ENCODE assay signal across 13 cellular contexts in the genomic region with DNA sequence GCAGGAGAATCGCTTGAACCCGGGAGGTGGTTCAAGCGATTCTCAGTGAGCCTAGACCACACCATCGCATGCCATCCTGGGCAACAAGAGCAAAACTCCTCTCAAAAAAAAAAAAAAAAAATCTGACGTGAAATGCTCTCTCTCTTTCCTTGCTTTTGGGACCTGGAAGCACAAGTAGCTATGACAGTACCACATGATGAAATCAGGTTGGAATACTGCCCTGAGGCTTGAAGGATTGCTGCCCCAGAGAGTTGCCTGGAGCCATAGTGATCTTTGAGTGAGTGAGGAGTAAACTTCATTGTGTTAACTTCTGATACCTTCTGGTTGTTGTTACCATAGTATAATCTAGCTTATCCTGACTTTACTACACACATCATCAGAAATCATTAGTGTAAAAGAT. TPM values are rescaled to one million over a fixed set of nuclear protein-coding genes. Genes with fewer than 3 reads are reported as not detected.
DNase-seq lines count a peak whose midpoint lies in the region; ATAC-seq and TF ChIP-seq lines count a peak whose summit lies in the region.
"Had no signal": no experiment of that assay in that cellular context is flagged by ENCODE, and none has a peak within 500 bp of the region (broad histone marks: within the 10 kb centered on the region; RNA-seq: fewer than 3 reads in every experiment).

No MANE protein-coding gene starts in this region.

- no peak for TF ChIP-seq CTCF in CD8-positive, alpha-beta T cell (IDR thresholded peaks at IDR 0.05)
- TF ChIP-seq CTCF in nephron progenitor cell (IDR thresholded peaks at IDR 0.05): no peak

- no peaks in the 10 kb centered on the region for H3K27me3 Mint-ChIP-seq in CD8-positive, alpha-beta T cell (ENCODE audit: low read depth)
- no peaks in the 10 kb centered on the region for H3K27me3 Mint-ChIP-seq in nephron progenitor cell (ENCODE audit: low read depth, poor library complexity)

- peaks cover 87% of the 10 kb centered on the region for H3K4me1 Mint-ChIP-seq in CD8-positive, alpha-beta T cell (ENCODE audit: low read depth)
- H3K4me1 Mint-ChIP-seq in nephron progenitor cell: peaks cover 82% of the 10 kb centered on the region

- peaks cover 62% of the 10 kb centered on the region for H3K4me1 ChIP-seq in CD8-positive, alpha-beta T cell (ENCODE audit: insufficient read depth, low read length)

- ATAC-seq in CD8-positive, alpha-beta T cell: no peak
- ATAC-seq in HG03139 (IDR thresholded peaks at IDR 0.05; ENCODE audit: unreplicated experiment) (no peak), GM21717 (IDR thresholded peaks at IDR 0.05; ENCODE audit: unreplicated experiment) (no peak)
- ATAC-seq: esophagus mucosa had no signal

- no peaks in the 10 kb centered on the region for H3K36me3 ChIP-seq in CD8-positive, alpha-beta T cell (ENCODE audit: insufficient read depth, low read length)

- no peak overlapping the region for H3K27ac ChIP-seq in CD8-positive, alpha-beta T cell (ENCODE audit: low read depth, low read length)

- intact Hi-C loops in CD8-positive, alpha-beta T cell (cut with DNase I, micrococcal nuclease): loop anchor here in 1 of 2 experiments (2.0 to 10.0 kb wide), 2 partner anchors 19 to 419 kb away; a partner anchor contains a TSS

- POLR2A ChIA-PET in CD8-positive, alpha-beta T cell (lab: Charles Lee): interaction anchor here (0.8 to 2.1 kb wide), 2 partner anchors 9 to 23 kb away, joined by 5 to 13 read pairs; a partner anchor contains a TSS

- H3K9me3 Mint-ChIP-seq in CD8-positive, alpha-beta T cell: no peaks in the 10 kb centered on the region
- peaks cover 12% of the 10 kb centered on the region for H3K9me3 Mint-ChIP-seq in nephron progenitor cell
- H3K9me3 Mint-ChIP-seq: activated naive CD4-positive, alpha-beta T cell treated with anti-CD3 and anti-CD28 coated beads for 36 hours had no signal

- H3K27ac Mint-ChIP-seq in CD8-positive, alpha-beta T cell: peak overlapping the region; percentile 33
- H3K27ac Mint-ChIP-seq in nephron progenitor cell: no peak overlapping the region

- DNase-seq in CD8-positive, alpha-beta T cell: no peak
- peak; percentile 21 for DNase-seq in NCI-H69 (lab: John Stamatoyannopoulos, UW)
- DNase-seq in dedifferentiated amniotic fluid mesenchymal stem cell (ENCODE audit: extremely low spot score): peak; percentile 34
- no peak for DNase-seq in nephron progenitor cell
- DNase-seq in SK-N-DZ (ENCODE audit: low spot score): no peak
- no peak for DNase-seq in Kasumi-1 (lab: John Stamatoyannopoulos, UW)
- DNase-seq: activated naive CD4-positive, alpha-beta T cell treated with anti-CD3 and anti-CD28 coated beads for 36 hours; DMS79; stimulated activated CD4-positive, alpha-beta T cell treated with anti-CD3 and anti-CD28 coated beads, Interleukin-4, amount 100 ng/mL, for 4 hours; T-helper 9 cell had no signal

- no peak overlapping the region for H3K4me3 Mint-ChIP-seq in CD8-positive, alpha-beta T cell
- H3K4me3 Mint-ChIP-seq in nephron progenitor cell: peak overlapping the region; percentile 29
- H3K4me3 Mint-ChIP-seq: activated naive CD4-positive, alpha-beta T cell treated with anti-CD3 and anti-CD28 coated beads for 36 hours had no signal

- H3K36me3 Mint-ChIP-seq in CD8-positive, alpha-beta T cell: no peaks in the 10 kb centered on the region
- peaks cover 22% of the 10 kb centered on the region for H3K36me3 Mint-ChIP-seq in nephron progenitor cell (ENCODE audit: low read depth)

- H3K4me3 ChIP-seq in CD8-positive, alpha-beta T cell (ENCODE audit: low read depth, low read length): no peak overlapping the region

- no peaks in the 10 kb centered on the region for H3K9me3 ChIP-seq in CD8-positive, alpha-beta T cell (ENCODE audit: low read length)

- no peaks in the 10 kb centered on the region for H3K27me3 ChIP-seq in CD8-positive, alpha-beta T cell (ENCODE audit: insufficient read depth, low read length)

- CTCF ChIA-PET in CD8-positive, alpha-beta T cell (lab: Charles Lee): interaction anchor here (0.6 to 3.8 kb wide), 4 partner anchors 10 to 809 kb away, joined by 3 to 16 read pairs (median 3); no protein-coding TSS in a partner anchor

RNA-seq across cellular contexts. Expression of a gene that starts 23.3 kb away (rescaled TPM):
- 100 to 1,000 TPM; 255 to 267 TPM for total RNA-seq in CD8-positive, alpha-beta T cell
- polyA plus RNA-seq in SK-N-DZ (2014; cell fraction: cytosol; rRNA removed): 8.3 and 8.5 TPM in 2 replicates
- polyA plus RNA-seq in SK-N-DZ (2014; cell fraction: nucleus; rRNA removed): 8.4 and 11.5 TPM in 2 replicates

Comparison
In these comparisons a context has a peak if more than half of its experiments do, and no peak if none do; other contexts are left out.
1. DNase-seq: peak in NCI-H69 (single experiment) and dedifferentiated amniotic fluid mesenchymal stem cell (single experiment); none in CD8-positive, alpha-beta T cell (0 of 7), nephron progenitor cell (single experiment), SK-N-DZ (single experiment) and Kasumi-1 (0 of 2).